Comparison of ENCODE assay signal across 26 cellular contexts in genomic region chr9:19785230-19785629, GRCh38. TPM values are rescaled to one million over a fixed set of nuclear protein-coding genes. Genes with fewer than 3 reads are reported as not detected.
"Had no signal": no experiment of that assay in that cellular context is flagged by ENCODE, and none has a peak within 500 bp of the region (broad histone marks: within the 10 kb centered on the region; RNA-seq: fewer than 3 reads in every experiment).

No MANE protein-coding gene starts in this region.

- H3K36me3 Mint-ChIP-seq: activated naive CD8-positive, alpha-beta T cell treated with anti-CD3 and anti-CD28 coated beads for 36 hours; immature natural killer cell; stimulated activated naive B cell treated with anti-CD40 and anti-IgM and Interleukin-4, amounts not matched to agents 10 μg/mL and 1 μg/mL and 100 μg/mL, for 72 hours had no signal

- H3K4me1 Mint-ChIP-seq: activated B cell treated with CpG ODN at 0.5 μM for 24 hours; activated CD4-positive, alpha-beta T cell treated with anti-CD3 and anti-CD28 coated beads for 36 hours; activated naive CD8-positive, alpha-beta T cell treated with anti-CD3 and anti-CD28 coated beads for 36 hours; immature natural killer cell had no signal

- H3K4me3 Mint-ChIP-seq: activated B cell treated with CpG ODN at 0.5 μM for 24 hours; activated CD4-positive, alpha-beta T cell treated with anti-CD3 and anti-CD28 coated beads for 36 hours; activated naive CD8-positive, alpha-beta T cell treated with anti-CD3 and anti-CD28 coated beads for 36 hours; activated T-cell treated with anti-CD3 and anti-CD28 coated beads, Interleukin-2, amount 50 U/mL, for 4 hours; dendritic cell treated with granulocyte-macrophage colony-stimulating factor and Interleukin-4, amounts not matched to agents 40 ng/mL and 50 ng/mL, for 4 days; immature natural killer cell; stimulated activated naive B cell treated with anti-CD40 and anti-IgM and Interleukin-4, amounts not matched to agents 10 μg/mL and 1 μg/mL and 100 μg/mL, for 72 hours; T-helper 1 cell treated with Interleukin-12 subunit alpha and Interleukin-12 subunit beta and Interleukin-4 antibody, amounts not matched to agents 30 μg/mL and 1 μg/mL, for 36 hours had no signal

- H3K36me3 ChIP-seq: upper lobe of right lung had no signal

- H3K27ac Mint-ChIP-seq: activated B cell treated with CpG ODN at 0.5 μM for 24 hours; activated CD4-positive, alpha-beta T cell treated with anti-CD3 and anti-CD28 coated beads for 36 hours; activated naive CD8-positive, alpha-beta T cell treated with anti-CD3 and anti-CD28 coated beads for 36 hours; dendritic cell treated with granulocyte-macrophage colony-stimulating factor and Interleukin-4, amounts not matched to agents 40 ng/mL and 50 ng/mL, for 4 days; immature natural killer cell; stimulated activated naive B cell treated with anti-CD40 and anti-IgM and Interleukin-4, amounts not matched to agents 10 μg/mL and 1 μg/mL and 100 μg/mL, for 72 hours; T-helper 1 cell treated with Interleukin-12 subunit alpha and Interleukin-12 subunit beta and Interleukin-4 antibody, amounts not matched to agents 30 μg/mL and 1 μg/mL, for 36 hours had no signal

- DNase-seq: activated B cell treated with CpG ODN at 0.5 μM for 24 hours; activated CD4-positive, alpha-beta T cell treated with anti-CD3 and anti-CD28 coated beads for 36 hours; activated CD4-positive, alpha-beta T cell treated with anti-CD3 and anti-CD28 coated beads, Interleukin-2, amount 50 U/mL, for 4 hours; activated CD8-positive, alpha-beta memory T cell treated with anti-CD3 and anti-CD28 coated beads for 24 hours; activated CD8-positive, alpha-beta memory T cell treated with anti-CD3 and anti-CD28 coated beads, Interleukin-2, amount 50 U/mL, for 48 hours; activated naive CD4-positive, alpha-beta T cell treated with Interleukin-2 at 50 U/mL for 16 hours; activated naive CD8-positive, alpha-beta T cell treated with anti-CD3 and anti-CD28 coated beads for 36 hours; activated T-cell treated with anti-CD3 and anti-CD28 coated beads, Interleukin-2, amount 50 U/mL, for 4 hours; effector CD8-positive, alpha-beta T cell; erythroblast; foreskin fibroblast; immature natural killer cell; kidney glomerular epithelial cell; left ventricle myocardium superior; mammary epithelial cell; occipital lobe; retina; stimulated activated CD4-positive, alpha-beta T cell treated with anti-CD3 and anti-CD28 coated beads, Interleukin-2, amount 100 ng/mL, for 48 hours; stimulated activated CD8-positive, alpha-beta memory T cell treated with anti-CD3 and anti-CD28 coated beads, Interleukin-4, amount 100 ng/mL, for 48 hours; stimulated activated naive B cell treated with anti-CD40 and anti-IgM and Interleukin-4, amounts not matched to agents 10 μg/mL and 1 μg/mL and 100 μg/mL, for 72 hours; T1000; upper lobe of right lung had no signal

- ATAC-seq: activated CD4-positive, alpha-beta T cell treated with anti-CD3 and anti-CD28 coated beads for 36 hours; activated T-cell treated with anti-CD3 and anti-CD28 coated beads, Interleukin-2, amount 50 U/mL, for 4 hours; left ventricle myocardium superior; stimulated activated naive B cell treated with anti-CD40 and anti-IgM and Interleukin-4, amounts not matched to agents 10 μg/mL and 1 μg/mL and 100 μg/mL, for 72 hours; upper lobe of right lung had no signal

- H3K9me3 ChIP-seq: upper lobe of right lung had no signal

- H3K4me3 ChIP-seq: upper lobe of right lung had no signal

- H3K9me3 Mint-ChIP-seq: activated naive CD8-positive, alpha-beta T cell treated with anti-CD3 and anti-CD28 coated beads for 36 hours; activated T-cell treated with anti-CD3 and anti-CD28 coated beads, Interleukin-2, amount 50 U/mL, for 4 hours; dendritic cell treated with granulocyte-macrophage colony-stimulating factor and Interleukin-4, amounts not matched to agents 40 ng/mL and 50 ng/mL, for 4 days; stimulated activated naive B cell treated with anti-CD40 and anti-IgM and Interleukin-4, amounts not matched to agents 10 μg/mL and 1 μg/mL and 100 μg/mL, for 72 hours; T-helper 1 cell treated with Interleukin-12 subunit alpha and Interleukin-12 subunit beta and Interleukin-4 antibody, amounts not matched to agents 30 μg/mL and 1 μg/mL, for 36 hours had no signal

RNA-seq across cellular contexts. Expression of gene SLC24A2, which starts 3.6 kb away (rescaled TPM):
- total RNA-seq: activated B cell treated with CpG ODN at 0.5 μM for 24 hours; activated CD4-positive, alpha-beta T cell treated with anti-CD3 and anti-CD28 coated beads for 36 hours; activated naive CD8-positive, alpha-beta T cell treated with anti-CD3 and anti-CD28 coated beads for 36 hours; activated T-cell treated with anti-CD3 and anti-CD28 coated beads, Interleukin-2, amount 50 U/mL, for 4 hours; bronchial epithelial cell; chondrocyte; left ventricle myocardium superior; upper lobe of right lung had no signal
- polyA plus RNA-seq: immature natural killer cell, mammary epithelial cell had no signal
